Comparison of ENCODE assay signal across 13 cellular contexts in the genomic region with DNA sequence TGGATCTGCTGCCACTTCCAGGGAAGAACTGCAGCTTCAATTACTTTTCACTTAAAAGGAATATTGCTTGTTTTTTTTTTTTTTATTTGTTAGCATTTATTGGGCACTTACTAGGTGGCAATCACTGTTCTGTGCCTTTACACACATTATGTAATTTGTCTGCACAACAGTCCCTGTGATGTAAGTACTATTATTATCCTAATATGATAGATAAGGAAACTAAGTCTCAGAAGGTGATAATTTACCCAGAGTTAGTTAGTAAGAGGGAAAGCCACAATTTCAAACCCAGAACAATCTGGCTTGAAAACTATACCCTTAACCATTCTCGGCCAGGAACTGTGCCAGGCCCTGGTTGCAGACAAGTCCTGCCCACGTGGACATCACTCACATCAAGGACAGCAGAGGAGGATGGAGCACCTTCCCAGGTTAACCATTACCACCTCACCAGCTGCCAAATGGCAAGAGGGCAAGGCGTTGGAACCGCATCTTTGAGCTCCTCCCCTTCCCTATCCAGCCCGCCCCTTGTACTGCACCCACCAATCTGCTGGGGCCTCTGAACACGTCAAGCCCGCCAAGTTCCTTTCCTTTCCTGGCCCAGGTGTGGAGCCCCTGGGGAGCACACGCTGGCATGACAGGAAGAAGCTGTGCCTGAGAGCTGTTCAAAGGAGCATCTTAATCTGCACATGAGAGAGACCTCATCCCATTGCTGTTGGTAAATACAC.
DNase-seq lines count a peak whose midpoint lies in the region; ATAC-seq lines count a peak whose summit lies in the region.
"Had no signal": no experiment of that assay in that cellular context is flagged by ENCODE, and none has a peak within 500 bp of the region (broad histone marks: within the 10 kb centered on the region; RNA-seq: fewer than 3 reads in every experiment).

No MANE protein-coding gene starts in this region.

- ATAC-seq in GM18511 (IDR thresholded peaks at IDR 0.05; ENCODE audit: unreplicated experiment) (peak; percentile 79), GM21529 (IDR thresholded peaks at IDR 0.05; ENCODE audit: unreplicated experiment) (peak; percentile 88), left lobe of liver (peak; percentile 86), HG03097 (IDR thresholded peaks at IDR 0.05; ENCODE audit: low FRiP score, unreplicated experiment) (no peak), HG03196 (IDR thresholded peaks at IDR 0.05; ENCODE audit: unreplicated experiment) (no peak)
- ATAC-seq: effector memory CD8-positive, alpha-beta T cell; gastrocnemius medialis had no signal

- no peak overlapping the region for H3K4me3 ChIP-seq in Jurkat, Clone E6-1 (ENCODE audit: low read length)
- H3K4me3 ChIP-seq: gastrocnemius medialis, ovary had no signal

- peak; percentile 41 for DNase-seq in Jurkat, Clone E6-1 (ENCODE audit: low read depth, low spot score)
- DNase-seq in left lobe of liver (ENCODE audit: low spot score) (peak; percentile 90), UCSD-AML1 (lab: John Stamatoyannopoulos, UW; ENCODE audit: unreplicated experiment) (no peak), GDM1 (lab: John Stamatoyannopoulos, UW) (no peak)
- DNase-seq: effector memory CD8-positive, alpha-beta T cell; gastrocnemius medialis; NCI-H226; ovary; stimulated activated naive CD4-positive, alpha-beta T cell treated with Interleukin-2 at 50 U/mL for 16 hours had no signal

Comparison
In these comparisons a context has a peak if more than half of its experiments do, and no peak if none do; other contexts are left out.
1. ATAC-seq: peak in GM18511 (single experiment), GM21529 (single experiment) and left lobe of liver (single experiment); none in HG03097 (single experiment) and HG03196 (single experiment).
2. DNase-seq: peak in Jurkat, Clone E6-1 (single experiment) and left lobe of liver (single experiment); none in UCSD-AML1 (single experiment) and GDM1 (single experiment).